Comparison of ENCODE assay signal across 23 cellular contexts in the genomic region with DNA sequence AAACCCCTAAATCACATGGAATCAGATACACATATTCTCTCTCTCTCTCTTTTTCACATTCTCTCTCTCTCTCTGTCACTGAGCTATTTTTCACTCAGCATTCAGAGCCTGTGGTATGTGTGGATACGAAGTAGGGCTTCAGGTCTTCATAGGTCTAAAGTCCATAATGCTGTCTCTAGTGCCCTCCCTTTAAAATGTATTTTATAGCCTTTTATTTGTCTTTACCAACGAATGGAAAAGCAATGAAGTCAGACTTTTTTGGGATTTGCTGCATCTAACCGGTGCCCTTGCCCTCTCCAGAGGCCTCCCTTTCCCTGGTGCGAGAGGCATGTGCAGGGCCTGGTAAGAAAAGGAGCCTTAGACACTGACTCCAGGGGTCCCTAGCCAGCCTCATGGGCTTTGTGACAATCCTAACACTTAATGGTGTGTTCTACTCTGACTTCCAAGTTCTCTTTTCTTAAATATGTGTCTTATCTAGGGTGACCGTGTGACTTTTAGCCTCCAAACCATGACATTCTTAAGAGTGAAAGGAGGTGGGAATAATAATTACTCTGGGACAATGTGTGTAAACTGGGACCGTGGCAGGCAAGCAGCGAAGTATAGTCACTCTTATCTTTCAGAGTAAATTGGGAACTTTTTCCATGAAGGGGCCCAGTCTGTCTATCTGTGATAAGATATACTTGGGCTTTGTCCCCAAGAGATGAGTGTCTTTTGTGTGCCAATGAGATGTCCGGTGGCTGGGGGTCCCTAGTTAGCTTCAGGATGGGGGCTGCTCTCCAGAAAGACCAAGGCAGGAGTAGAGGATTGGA.
"Had no signal": no experiment of that assay in that cellular context is flagged by ENCODE, and none has a peak within 500 bp of the region (broad histone marks: within the 10 kb centered on the region; RNA-seq: fewer than 3 reads in every experiment).

No MANE protein-coding gene starts in this region.

- H3K36me3 Mint-ChIP-seq: activated naive CD4-positive, alpha-beta T cell treated with anti-CD3 and anti-CD28 coated beads, Interleukin-2, amount 50 U/mL, for 24 hours had no signal

- H3K27ac ChIP-seq: adrenal gland, esophagus squamous epithelium, gastrocnemius medialis, sigmoid colon, thoracic aorta, upper lobe of left lung had no signal

- H3K27ac Mint-ChIP-seq: activated naive CD4-positive, alpha-beta T cell treated with anti-CD3 and anti-CD28 coated beads, Interleukin-2, amount 50 U/mL, for 24 hours; T-helper 17 cell had no signal

- H3K4me3 Mint-ChIP-seq: activated naive CD4-positive, alpha-beta T cell treated with anti-CD3 and anti-CD28 coated beads, Interleukin-2, amount 50 U/mL, for 24 hours; T-helper 17 cell had no signal

- H3K4me3 ChIP-seq: adrenal gland, esophagus squamous epithelium, gastrocnemius medialis, sigmoid colon, thoracic aorta, upper lobe of left lung had no signal

- DNase-seq: activated CD4-positive, alpha-beta T cell treated with anti-CD3 and anti-CD28 coated beads for 1 hour; activated CD4-positive, alpha-beta T cell treated with anti-CD3 and anti-CD28 coated beads, Interleukin-2, amount 50 U/mL, for 1 hour; activated gamma-delta T cell treated with Interleukin-2 at 50 U/mL for 16 hours; activated T-cell treated with anti-CD3 and anti-CD28 coated beads, Interleukin-2, amount 50 U/mL, for 1 hour; adrenal gland; central memory CD4-positive, alpha-beta T cell; dermis blood vessel endothelial cell; effector memory CD4-positive, alpha-beta T cell; esophagus squamous epithelium; gastrocnemius medialis; head of caudate nucleus; occipital lobe; sigmoid colon; stimulated activated CD4-positive, alpha-beta T cell treated with anti-CD3 and anti-CD28 coated beads, Interleukin-2, amount 100 ng/mL, for 48 hours; stimulated activated CD8-positive, alpha-beta memory T cell treated with anti-CD3 and anti-CD28 coated beads, Interleukin-4, amount 100 ng/mL, for 48 hours; stimulated activated naive CD4-positive, alpha-beta T cell; SW 1271; T-helper 17 cell had no signal

- ATAC-seq: gastrocnemius medialis, T-helper 17 cell had no signal

- H3K4me1 Mint-ChIP-seq: activated naive CD4-positive, alpha-beta T cell treated with anti-CD3 and anti-CD28 coated beads, Interleukin-2, amount 50 U/mL, for 24 hours; T-helper 17 cell had no signal

- FAIRE-seq: astrocyte, islet of Langerhans had no signal

- H3K27me3 ChIP-seq: adrenal gland, esophagus squamous epithelium, gastrocnemius medialis, sigmoid colon, upper lobe of left lung had no signal

- H3K36me3 ChIP-seq: adrenal gland, esophagus squamous epithelium, gastrocnemius medialis, sigmoid colon, thoracic aorta, upper lobe of left lung had no signal

- H3K9me3 Mint-ChIP-seq: activated naive CD4-positive, alpha-beta T cell treated with anti-CD3 and anti-CD28 coated beads, Interleukin-2, amount 50 U/mL, for 24 hours had no signal

- H3K27me3 Mint-ChIP-seq: activated naive CD4-positive, alpha-beta T cell treated with anti-CD3 and anti-CD28 coated beads, Interleukin-2, amount 50 U/mL, for 24 hours had no signal

- H3K9me3 ChIP-seq: adrenal gland, esophagus squamous epithelium, gastrocnemius medialis, sigmoid colon, thoracic aorta, upper lobe of left lung had no signal
